8 cellular contexts compared by ENCODE assay signal in the genomic region with DNA sequence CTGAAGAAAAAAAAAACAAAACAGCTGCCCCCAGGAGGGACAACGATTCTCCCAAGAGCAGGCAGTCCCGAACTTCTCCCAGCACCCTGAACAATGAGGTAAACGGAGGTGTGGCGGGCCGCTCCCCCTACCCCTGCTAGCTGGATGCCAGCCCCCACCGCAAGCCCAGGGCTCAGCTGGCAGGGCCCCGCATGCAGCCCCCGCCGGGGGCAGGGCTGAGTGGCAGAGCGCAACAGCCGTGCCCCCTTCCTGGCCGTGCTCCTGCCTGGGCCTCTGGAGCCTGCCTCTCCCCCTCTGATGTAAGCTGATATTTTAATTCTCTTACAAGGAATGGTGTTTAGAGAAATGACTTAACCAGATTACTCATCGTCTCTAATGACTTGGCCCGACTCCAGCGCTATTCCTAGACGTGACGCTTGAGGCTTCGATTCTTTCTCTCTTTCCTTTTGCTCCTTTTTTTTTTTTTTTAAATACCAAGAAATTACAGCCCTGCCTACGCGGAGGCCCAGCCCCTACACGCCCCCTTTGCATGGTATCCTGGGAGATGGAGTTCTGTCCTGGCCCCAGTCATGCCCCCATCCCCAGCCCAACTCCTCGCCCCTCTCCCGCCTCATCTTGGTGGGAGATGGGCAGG. TPM values are rescaled to one million over a fixed set of nuclear protein-coding genes. Genes with fewer than 3 reads are reported as not detected.
DNase-seq lines count a peak whose midpoint lies in the region; ATAC-seq and TF ChIP-seq lines count a peak whose summit lies in the region.

No MANE protein-coding gene starts in this region.

- peaks cover 14% of the 10 kb centered on the region for H3K9me1 ChIP-seq in IMR-90 (ENCODE audit: insufficient read depth, low read length)

- H2AK9ac ChIP-seq in IMR-90 (replicated peaks; ENCODE audit: low read depth, low read length, poor library complexity): peak overlapping the region; percentile 88

- peak overlapping the region; percentile 70 for H3K14ac ChIP-seq in IMR-90 (replicated peaks; ENCODE audit: low read depth, low read length)

- peak overlapping the region; percentile 2; the same call in 1 of the 2 replicates for H4K5ac ChIP-seq in IMR-90 (ENCODE audit: low read depth, low read length)

- TF ChIP-seq CTCF in IMR-90 (conservative IDR thresholded peaks at IDR 0.05; ENCODE audit: low read depth, low read length) (no peak), Peyer's patch (IDR thresholded peaks at IDR 0.05) (no peak), esophagus muscularis mucosa (IDR thresholded peaks at IDR 0.05) (no peak)

- H3K56ac ChIP-seq in IMR-90 (ENCODE audit: extremely low read depth, insufficient read depth, low read length): peak overlapping the region; percentile 29; the same call in 1 of the 2 replicates

- H2BK20ac ChIP-seq in IMR-90 (ENCODE audit: low read depth, low read length): peak overlapping the region; percentile 82

- no peak for TF ChIP-seq RAD21 in IMR-90 (IDR thresholded peaks at IDR 0.05; ENCODE audit: low read length)

- H3K9ac ChIP-seq in IMR-90 (ENCODE audit: low read depth, low read length): peak overlapping the region; percentile 8; the same call in 1 of the 2 replicates

- H3K9me3 ChIP-seq in IMR-90 (ENCODE audit: control insufficient read depth, insufficient read depth, low read length) (no peaks in the 10 kb centered on the region), Peyer's patch (no peaks in the 10 kb centered on the region), esophagus muscularis mucosa (no peaks in the 10 kb centered on the region), muscle layer of duodenum (ENCODE audit: control insufficient read depth in 1 of 2, low read length in 2 of 2) (no peaks in the 10 kb centered on the region)

- in situ Hi-C loops in IMR-90 (cut with MboI; ENCODE audit: low sequenced_read_pairs): no loop called here

- ATAC-seq in GM18505 (IDR thresholded peaks at IDR 0.05; ENCODE audit: unreplicated experiment) (no peak), IMR-90 (ENCODE audit: low read depth) (peak; percentile 58), HG02884 (IDR thresholded peaks at IDR 0.05; ENCODE audit: unreplicated experiment) (no peak)

- peak overlapping the region; percentile 9 to 79; a peak in 3 of 4 replicates for H4K8ac ChIP-seq in IMR-90 (ENCODE audit: low read depth in 2 of 2, low read length in 2 of 2)

- peak overlapping the region; percentile 54; the same call in 2 of the 3 replicates for H2BK15ac ChIP-seq in IMR-90 (ENCODE audit: low read depth, low read length)

- peaks cover 43% of the 10 kb centered on the region for H3K4me1 ChIP-seq in IMR-90 (ENCODE audit: control insufficient read depth, insufficient read depth, low read length)
- H3K4me1 ChIP-seq in Peyer's patch: peaks cover 0 to 53% (median 3%) of the 10 kb centered on the region in 4 donors
- H3K4me1 ChIP-seq in esophagus muscularis mucosa: peaks cover 84 to 95% (median 89%) of the 10 kb centered on the region in 4 donors
- H3K4me1 ChIP-seq in muscle layer of duodenum (ENCODE audit: control insufficient read depth in 1 of 2, insufficient read depth in 2 of 2, low read length in 2 of 2): peaks cover 28 to 34% of the 10 kb centered on the region in 2 donors

- TF ChIP-seq POLR2A in GM18505 (IDR thresholded peaks at IDR 0.05; ENCODE audit: borderline replicate concordance, extremely low read depth, insufficient read depth, insufficient read length) (peak; percentile 30), IMR-90 (IDR thresholded peaks at IDR 0.05; ENCODE audit: low read depth, low read length) (peak; percentile 28; the same call in 1 of the 2 replicates), Peyer's patch (IDR thresholded peaks at IDR 0.05) (peak in 1 of 2 donors; percentile 42), esophagus muscularis mucosa (IDR thresholded peaks at IDR 0.05; ENCODE audit: low read depth) (peak; percentile 58)

- DNase-seq in IMR-90 (peak; percentile 99), Peyer's patch (peak; percentile 79 to 96 (median 82)), activated T-helper 1 cell treated with Interleukin-2 at 50 U/mL for 16 hours (ENCODE audit: low read depth) (peak; percentile 74), esophagus muscularis mucosa (ENCODE audit: extremely low spot score) (peak; percentile 99)
- DNase-seq in stimulated activated CD8-positive, alpha-beta memory T cell treated with anti-CD3 and anti-CD28 coated beads, Interleukin-4, amount 100 ng/mL, for 4 hours (ENCODE audit: low read depth in 2 of 2, low spot score in 1 of 2): peak; percentile 77 to 78

- peak overlapping the region; percentile 59 for H2BK5ac ChIP-seq in IMR-90 (ENCODE audit: low read depth, low read length, poor library complexity, severe bottlenecking)

- H4K20me1 ChIP-seq in IMR-90 (ENCODE audit: insufficient read depth, low read length): 0 out of 2 replicates have a peak, but pooled peaks cover under 1% of the 10 kb centered on the region

- H2BK120ac ChIP-seq in IMR-90 (ENCODE audit: low read depth, low read length): peak overlapping the region; percentile 75

- H2AK5ac ChIP-seq in IMR-90 (ENCODE audit: low read depth, low read length): peak overlapping the region; percentile 91

- POLR2A ChIA-PET in IMR-90 (lab: Charles Lee; ENCODE audit: unreplicated experiment): no interaction called here

- H3K79me1 ChIP-seq in IMR-90 (ENCODE audit: low read depth in 1 of 2, low read length in 2 of 2): peaks cover 0 to 2% of the 10 kb centered on the region in 2 experiments; a peak in 1 of 4 replicates

- peak overlapping the region; percentile 51 for H3K27ac ChIP-seq in IMR-90 (ENCODE audit: insufficient read depth, low read length)
- H3K27ac ChIP-seq in Peyer's patch: peak overlapping the region; percentile 70 to 85 (median 80)
- H3K27ac ChIP-seq in esophagus muscularis mucosa (replicated peaks in 1 of 4): peak overlapping the region; percentile 93 to 100 (median 98)
- H3K27ac ChIP-seq in muscle layer of duodenum (ENCODE audit: low read length): peak overlapping the region; percentile 86

- peak overlapping the region; percentile 91 for H3K4ac ChIP-seq in IMR-90 (ENCODE audit: low read depth, low read length)

- H3K27me3 ChIP-seq in IMR-90 (ENCODE audit: control insufficient read depth, insufficient read depth, low read length) (no peaks in the 10 kb centered on the region), Peyer's patch (no peaks in the 10 kb centered on the region), esophagus muscularis mucosa (no peaks in the 10 kb centered on the region), muscle layer of duodenum (ENCODE audit: low read depth, low read length) (no peaks in the 10 kb centered on the region)

- dilution Hi-C loops in IMR-90 (cut with HindIII; ENCODE audit: low sequenced_read_pairs, unreplicated experiment): no loop called here

- peak overlapping the region; percentile 30 for H3K18ac ChIP-seq in IMR-90 (ENCODE audit: low read depth, low read length)

- no CpG with 5 or more reads among the region's 23 CpGs for WGBS in IMR-90 (ENCODE audit: extremely low coverage in 2 of 2, insufficient read length in 1 of 2), 2 experiments
- 11% methylated on average over 21 of the region's 23 CpGs for WGBS in esophagus muscularis mucosa

- CTCF ChIA-PET in IMR-90 (lab: Yijun Ruan, JAX): interaction anchor here (0.6 to 0.9 kb wide), 2 partner anchors 23 to 32 kb away, joined by 3 to 5 read pairs; no protein-coding TSS in a partner anchor

- BruUV-seq in IMR-90 (replicated peaks; lab: Mats Ljungman, UMichigan): no TSS peak

- peak overlapping the region; percentile 43 for H3K4me2 ChIP-seq in IMR-90 (ENCODE audit: low read depth, low read length)

- TF ChIP-seq EP300 in esophagus muscularis mucosa (IDR thresholded peaks at IDR 0.05): peak; percentile 77

- no peaks in the 10 kb centered on the region for H3K36me3 ChIP-seq in IMR-90 (ENCODE audit: control insufficient read depth, insufficient read depth, low read length)
- no peaks in the 10 kb centered on the region for H3K36me3 ChIP-seq in Peyer's patch
- H3K36me3 ChIP-seq in esophagus muscularis mucosa: no peaks in the 10 kb centered on the region
- no peaks in the 10 kb centered on the region for H3K36me3 ChIP-seq in muscle layer of duodenum (ENCODE audit: control insufficient read depth in 1 of 2, insufficient read depth in 2 of 2, low read length in 2 of 2)

- H4K91ac ChIP-seq in IMR-90 (ENCODE audit: insufficient read depth, low read depth, low read length): peak overlapping the region; percentile 84

- H3K4me3 ChIP-seq in IMR-90 (ENCODE audit: insufficient read depth, low read depth, low read length): no peak overlapping the region
- peak overlapping the region; percentile 9 to 43 (median 25) for H3K4me3 ChIP-seq in Peyer's patch
- peak overlapping the region; percentile 45 to 55 (median 48) for H3K4me3 ChIP-seq in esophagus muscularis mucosa
- peak overlapping the region; percentile 37 to 38 for H3K4me3 ChIP-seq in muscle layer of duodenum (ENCODE audit: low read depth in 1 of 2, low read length in 2 of 2)

- intact Hi-C loops in IMR-90 (cut with micrococcal nuclease) (no loop called here), esophagus muscularis mucosa (cut with DNase I) (no loop called here)

- H3K23ac ChIP-seq in IMR-90 (ENCODE audit: low read depth, low read length): peak overlapping the region; percentile 39

- H2AFZ ChIP-seq in IMR-90 (replicated peaks; ENCODE audit: low read length, poor library complexity): peak overlapping the region; percentile 91

TF ChIP-seq in IMR-90, 13 proteins besides CTCF, POLR2A, EP300 and RAD21 (continues in another document):
- TF ChIP-seq, protein P1, sequence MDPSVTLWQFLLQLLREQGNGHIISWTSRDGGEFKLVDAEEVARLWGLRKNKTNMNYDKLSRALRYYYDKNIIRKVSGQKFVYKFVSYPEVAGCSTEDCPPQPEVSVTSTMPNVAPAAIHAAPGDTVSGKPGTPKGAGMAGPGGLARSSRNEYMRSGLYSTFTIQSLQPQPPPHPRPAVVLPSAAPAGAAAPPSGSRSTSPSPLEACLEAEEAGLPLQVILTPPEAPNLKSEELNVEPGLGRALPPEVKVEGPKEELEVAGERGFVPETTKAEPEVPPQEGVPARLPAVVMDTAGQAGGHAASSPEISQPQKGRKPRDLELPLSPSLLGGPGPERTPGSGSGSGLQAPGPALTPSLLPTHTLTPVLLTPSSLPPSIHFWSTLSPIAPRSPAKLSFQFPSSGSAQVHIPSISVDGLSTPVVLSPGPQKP (IDR thresholded peaks at IDR 0.05; ENCODE audit: borderline replicate concordance, low read depth, low read length): no peak
- TF ChIP-seq CHD1 (IDR thresholded peaks at IDR 0.05; ENCODE audit: low read depth, low read length): no peak

RNA-seq across cellular contexts. Expression of a gene that starts 4.6 kb away (rescaled TPM):
- total RNA-seq in IMR-90 (2012; rRNA removed) (2.2 and 2.3 TPM in 2 replicates), Peyer's patch (10 to 100 TPM in 3 of 4 donors, 1 to 10 TPM in 1; 3.9 to 44.6 (median 16.9) TPM), esophagus muscularis mucosa (100 to 1,000 TPM in 1 of 4 donors, 10 to 100 TPM in 3; 26.2 to 238 (median 70.7) TPM)
- 6.7 and 7.2 TPM in 2 replicates for polyA plus RNA-seq in IMR-90 (2012; rRNA removed)
- polyA plus RNA-seq in IMR-90 (2012; cell fraction: cytosol; rRNA removed): 4.4 and 7.1 TPM in 2 replicates
- polyA plus RNA-seq in IMR-90 (2012; cell fraction: nucleus; rRNA removed; ENCODE audit: low replicate concordance): 9.5 and 20.2 TPM in 2 replicates

RNA-seq across cellular contexts. Expression of a gene that starts 26.8 kb away (rescaled TPM):
- not detected in 2 replicates for total RNA-seq in IMR-90 (2012; rRNA removed)
- not detected in 2 replicates for polyA plus RNA-seq in IMR-90 (2012; rRNA removed)
- polyA plus RNA-seq in IMR-90 (2012; cell fraction: cytosol; rRNA removed): not detected in 2 replicates
- polyA plus RNA-seq in IMR-90 (2012; cell fraction: nucleus; rRNA removed; ENCODE audit: low replicate concordance): 0.06 TPM in 1 of 2 replicates, not detected in the other
- 10 to 100 TPM in 2 of 4 donors, 1 to 10 TPM in 1, not detected in 1; 1.7 to 23.6 (median 20.2) TPM for total RNA-seq in Peyer's patch
- not detected for total RNA-seq in esophagus muscularis mucosa
